8 cellular contexts compared by ENCODE assay signal in genomic region chr2:190181066-190181681, GRCh38.
DNase-seq lines count a peak whose midpoint lies in the region; ATAC-seq, FAIRE-seq and TF ChIP-seq lines count a peak whose summit lies in the region.

No MANE protein-coding gene starts in this region.

- peaks cover 0 to 2% (median 0%) of the 10 kb centered on the region in 7 donors for H3K9me3 Mint-ChIP-seq in CD4-positive, CD25-positive, alpha-beta regulatory T cell

- BruUV-seq in K562 (replicated peaks; lab: Mats Ljungman, UMichigan) = no TSS peak

- H3K4me1 Mint-ChIP-seq in CD4-positive, CD25-positive, alpha-beta regulatory T cell = peaks cover 4 to 10% (median 5%) of the 10 kb centered on the region in 4 donors

- WGBS in K562 (ENCODE audit: insufficient coverage, low coverage, missing lambda C conversion rate) = 0% methylated on average over 13 of the region's 17 CpGs
- WGBS in lung, 2 donors = 12 to 16% methylated on average over 17 of the region's 17 CpGs
- 19% methylated on average over 17 of the region's 17 CpGs for WGBS in thymus

- no peak for TF ChIP-seq CTCF in K562 (IDR thresholded peaks at IDR 0.05 in 2 of 3, conservative IDR thresholded peaks at IDR 0.05 in 1 of 3; ENCODE audit: insufficient read depth in 2 of 3, low read depth in 1 of 3, low read length in 3 of 3)
- no peak for TF ChIP-seq CTCF in lung (IDR thresholded peaks at IDR 0.05; ENCODE audit: control extremely low read depth, extremely low read depth)

- peak overlapping the region; percentile 0; the same call in 1 of the 2 replicates for H2AFZ ChIP-seq in K562 (ENCODE audit: low read depth, low read length)

- DNase-seq in CD4-positive, CD25-positive, alpha-beta regulatory T cell = peak in 2 of 3 donors; percentile 3 to 23
- DNase-seq in K562 (ENCODE audit: extremely low read depth in 1 of 4, low spot score in 3 of 4) (no peak), lung (ENCODE audit: low spot score) (no peak), H54 (ENCODE audit: insufficient read length, low spot score) (no peak)

- POLR2A ChIA-PET in K562 (lab: Yijun Ruan, JAX) = interaction anchor here (1.6 kb wide), 1 partner anchor 11 kb away, joined by 9 read pairs; no protein-coding TSS in a partner anchor

- no peak for TF ChIP-seq EP300 in K562 (IDR thresholded peaks at IDR 0.05; ENCODE audit: low read length)

- H3K4me3 Mint-ChIP-seq in CD4-positive, CD25-positive, alpha-beta regulatory T cell = peak overlapping the region; percentile 18 to 80 (median 65)

- H3K9ac ChIP-seq in HUES48 (ENCODE audit: low read depth, low read length) = no peak overlapping the region
- peak overlapping the region; percentile 73 to 94 for H3K9ac ChIP-seq in K562 (ENCODE audit: insufficient read depth in 1 of 2, low read depth in 2 of 2, low read length in 2 of 2)

- H3K9me1 ChIP-seq in K562 (ENCODE audit: control insufficient read depth, insufficient read depth, low read length) = no peaks in the 10 kb centered on the region

- no peaks in the 10 kb centered on the region for H3K9me3 ChIP-seq in CD4-positive, CD25-positive, alpha-beta regulatory T cell (ENCODE audit: control insufficient read depth in 2 of 2, low read length in 2 of 2)
- H3K9me3 ChIP-seq in HUES48 (ENCODE audit: control insufficient read depth, insufficient read depth, low read length) = no peaks in the 10 kb centered on the region
- H3K9me3 ChIP-seq in K562 (replicated peaks; ENCODE audit: control insufficient read depth, insufficient read depth, low read depth, low read length) = no peaks in the 10 kb centered on the region
- no peaks in the 10 kb centered on the region for H3K9me3 ChIP-seq in lung (ENCODE audit: control insufficient read depth in 2 of 2, insufficient read depth in 1 of 2, low read length in 1 of 2)
- H3K9me3 ChIP-seq in thymus (ENCODE audit: control insufficient read depth) = no peaks in the 10 kb centered on the region

- peak in 1 of 2 donors; percentile 48 for ATAC-seq in CD4-positive, CD25-positive, alpha-beta regulatory T cell (ENCODE audit: low read depth in 2 of 2)
- ATAC-seq in GM18909 (IDR thresholded peaks at IDR 0.05; ENCODE audit: poor library complexity, unreplicated experiment) (peak; percentile 39), K562 (peak; percentile 0; the same call in 2 of the 3 replicates), lung (ENCODE audit: insufficient read depth, low FRiP score) (peak; percentile 51), esophagus mucosa (no peak)

- H3K36me3 Mint-ChIP-seq in CD4-positive, CD25-positive, alpha-beta regulatory T cell = peaks cover 3% of the 10 kb centered on the region

- no peak for TF ChIP-seq RAD21 in K562 (CRISPR knock-in tag; conservative IDR thresholded peaks at IDR 0.05 in 1 of 2, IDR thresholded peaks at IDR 0.05 in 1 of 2)

- H3K4me1 ChIP-seq in CD4-positive, CD25-positive, alpha-beta regulatory T cell (ENCODE audit: control insufficient read depth, insufficient read depth, low read length, poor library complexity, severe bottlenecking) = peaks cover 13% of the 10 kb centered on the region
- H3K4me1 ChIP-seq in HUES48 (ENCODE audit: control insufficient read depth, insufficient read depth, low read length) (peaks cover 8% of the 10 kb centered on the region; the same call in 1 of the 2 replicates), K562 (replicated peaks in 1 of 2; ENCODE audit: control insufficient read depth in 2 of 2, insufficient read depth in 2 of 2, low read length in 2 of 2) (peaks cover 18 to 22% of the 10 kb centered on the region in 2 experiments; a peak in 4 of 5 replicates), lung (ENCODE audit: control insufficient read depth in 2 of 2, insufficient read depth in 2 of 2, low read length in 2 of 2) (peaks cover 5 to 13% of the 10 kb centered on the region in 2 donors), thymus (ENCODE audit: control insufficient read depth, insufficient read depth, low read length) (peaks cover 5% of the 10 kb centered on the region)

- peak overlapping the region in 1 of 3 donors; percentile 22 for H3K27ac Mint-ChIP-seq in CD4-positive, CD25-positive, alpha-beta regulatory T cell

- intact Hi-C loops in K562 (cut with micrococcal nuclease) = loop anchor here (2.0 to 10.0 kb wide), 4 partner anchors 136 to 396 kb away; partner anchors contain the start of genes HIBCH, ORMDL1 and PMS1

- no peaks in the 10 kb centered on the region; the same call in 1 of the 2 replicates for H4K20me1 ChIP-seq in K562 (replicated peaks; ENCODE audit: control insufficient read depth, insufficient read depth, low read length)

- H3K27me3 ChIP-seq in CD4-positive, CD25-positive, alpha-beta regulatory T cell (ENCODE audit: control insufficient read depth, insufficient read depth, low read length) = peaks cover 15% of the 10 kb centered on the region
- H3K27me3 ChIP-seq in HUES48 (ENCODE audit: control insufficient read depth, insufficient read depth, low read length) (peaks cover 19% of the 10 kb centered on the region), K562 (ENCODE audit: control insufficient read depth in 2 of 2, insufficient read depth in 2 of 2, low read length in 2 of 2) (no peaks in the 10 kb centered on the region), lung (ENCODE audit: control insufficient read depth, insufficient read depth) (no peaks in the 10 kb centered on the region), thymus (ENCODE audit: control insufficient read depth, insufficient read depth) (no peaks in the 10 kb centered on the region)

- H3K27ac ChIP-seq in CD4-positive, CD25-positive, alpha-beta regulatory T cell (ENCODE audit: insufficient read depth, low read length, poor library complexity, severe bottlenecking) = no peak overlapping the region
- H3K27ac ChIP-seq in HUES48 (ENCODE audit: low read depth, low read length) (no peak overlapping the region), K562 (ENCODE audit: extremely low read depth, low read depth, low read length) (peak overlapping the region; percentile 84), lung (ENCODE audit: low read depth in 1 of 2, low read length in 1 of 2) (peak overlapping the region; percentile 51 to 89), thymus (ENCODE audit: low read depth) (no peak overlapping the region)

- FAIRE-seq in K562 (lab: Jason Lieb, UNC) (no peak), H54 (lab: Jason Lieb, UNC) (no peak)

- no peaks in the 10 kb centered on the region for H3K36me3 ChIP-seq in CD4-positive, CD25-positive, alpha-beta regulatory T cell (ENCODE audit: control insufficient read depth, insufficient read depth, low read length)
- H3K36me3 ChIP-seq in HUES48 (ENCODE audit: control insufficient read depth, insufficient read depth, low read length) (no peaks in the 10 kb centered on the region), K562 (ENCODE audit: control insufficient read depth, insufficient read depth, low read length) (peaks cover 23% of the 10 kb centered on the region), lung (ENCODE audit: control insufficient read depth in 2 of 2, insufficient read depth in 2 of 2, low read length in 2 of 2) (no peaks in the 10 kb centered on the region), thymus (ENCODE audit: control insufficient read depth, insufficient read depth) (no peaks in the 10 kb centered on the region)

- H3K27me3 Mint-ChIP-seq in CD4-positive, CD25-positive, alpha-beta regulatory T cell = peaks cover 42% of the 10 kb centered on the region

- CTCF ChIA-PET in K562 (lab: Yijun Ruan, JAX; ENCODE audit: low intra/inter-chr PET ratio) = interaction anchor here (0.6 to 1.6 kb wide), 2 partner anchors 383 to 520 kb away, joined by 4 to 7 read pairs; partner anchors contain the start of gene ASNSD1

- peak overlapping the region; percentile 84 for H3K4me2 ChIP-seq in K562 (ENCODE audit: insufficient read depth, low read length)

- TF ChIP-seq POLR2A in K562 (conservative IDR thresholded peaks at IDR 0.05) (no peak), H54 (IDR thresholded peaks at IDR 0.05; ENCODE audit: low read depth, low read length) (no peak)

- in situ Hi-C loops in K562 (cut with MboI) = no loop called here

- peaks cover 58% of the 10 kb centered on the region for H3K79me2 ChIP-seq in K562 (ENCODE audit: control insufficient read depth, insufficient read depth, low read length)

- no peak overlapping the region for H3K4me3 ChIP-seq in CD4-positive, CD25-positive, alpha-beta regulatory T cell (ENCODE audit: low read depth, low read length)
- peak overlapping the region; percentile 69 for H3K4me3 ChIP-seq in HUES48 (ENCODE audit: low read depth, low read length)
- H3K4me3 ChIP-seq in K562 = peak overlapping the region; percentile 75
- H3K4me3 ChIP-seq in lung = peak overlapping the region; percentile 50
- H3K4me3 ChIP-seq in thymus (ENCODE audit: low read length) = peak overlapping the region; percentile 50

TF ChIP-seq in K562, 482 proteins besides CTCF, POLR2A, EP300 and RAD21 (continues in another document):
- no peak for TF ChIP-seq ZNF707 (CRISPR knock-in tag; conservative IDR thresholded peaks at IDR 0.05)
- TF ChIP-seq TOE1 (IDR thresholded peaks at IDR 0.05; ENCODE audit: borderline replicate concordance) = no peak
- TF ChIP-seq TOE1 (CRISPR knock-in tag; IDR thresholded peaks at IDR 0.05; ENCODE audit: borderline replicate concordance, low read depth) = no peak
- no peak for TF ChIP-seq ZSCAN32 (CRISPR knock-in tag; IDR thresholded peaks at IDR 0.05)
- TF ChIP-seq RNF219 (CRISPR knock-in tag; IDR thresholded peaks at IDR 0.05) = no peak
- TF ChIP-seq PREB (CRISPR knock-in tag; IDR thresholded peaks at IDR 0.05) = 0 out of 2 replicates have a peak, but pooled peaks have one; percentile 55

Comparison
In these comparisons a context has a peak if more than half of its experiments do, and no peak if none do; other contexts are left out.
1. DNase-seq: peak in CD4-positive, CD25-positive, alpha-beta regulatory T cell (2 of 3); none in K562 (0 of 4), lung (single experiment) and H54 (single experiment).
2. H3K27ac ChIP-seq: peak in K562 (single experiment) and lung (2 of 2); none in CD4-positive, CD25-positive, alpha-beta regulatory T cell (single experiment), HUES48 (single experiment) and thymus (single experiment).